In genomic region chr12:56683-57346, GRCh38 we compare ENCODE assay signal across 22 cellular contexts. TPM values are rescaled to one million over a fixed set of nuclear protein-coding genes. Genes with fewer than 3 reads are reported as not detected.
DNase-seq lines count a peak whose midpoint lies in the region; ATAC-seq and TF ChIP-seq lines count a peak whose summit lies in the region.
"Had no signal": no experiment of that assay in that cellular context is flagged by ENCODE, and none has a peak within 500 bp of the region (broad histone marks: within the 10 kb centered on the region; RNA-seq: fewer than 3 reads in every experiment).

No MANE protein-coding gene starts in this region.

- peaks cover 9 to 58% (median 26%) of the 10 kb centered on the region in 9 donors for H3K27me3 ChIP-seq in heart left ventricle
- peaks cover 89% of the 10 kb centered on the region for H3K27me3 ChIP-seq in left ventricle myocardium inferior (ENCODE audit: low read depth)
- H3K27me3 ChIP-seq in aorta (ENCODE audit: control insufficient read depth in 1 of 2, insufficient read depth in 2 of 2, low read length in 1 of 2) = peaks cover 0 to 3% of the 10 kb centered on the region in 2 donors

- TF ChIP-seq CTCF in heart left ventricle (IDR thresholded peaks at IDR 0.05) (no peak), left ventricle myocardium inferior (IDR thresholded peaks at IDR 0.05; ENCODE audit: borderline replicate concordance) (no peak), mesothelial cell of epicardium (IDR thresholded peaks at IDR 0.05; ENCODE audit: unreplicated experiment) (no peak)

- H3K9me3 ChIP-seq in heart left ventricle (peaks cover 0 to 28% (median under 1%) of the 10 kb centered on the region in 12 donors), left ventricle myocardium inferior (replicated peaks) (peaks cover 30% of the 10 kb centered on the region), aorta (ENCODE audit: control insufficient read depth, low read length) (peaks cover 2% of the 10 kb centered on the region)
- H3K9me3 ChIP-seq: gastrocnemius medialis, neutrophil had no signal

- no peaks in the 10 kb centered on the region for H3K36me3 ChIP-seq in heart left ventricle
- no peaks in the 10 kb centered on the region for H3K36me3 ChIP-seq in left ventricle myocardium inferior
- no peaks in the 10 kb centered on the region for H3K36me3 ChIP-seq in aorta (ENCODE audit: control insufficient read depth in 1 of 2, insufficient read depth in 2 of 2, low read length in 1 of 2)
- H3K36me3 ChIP-seq: gastrocnemius medialis, neutrophil, SJCRH30, suprapubic skin had no signal

- H3K4me1 ChIP-seq in heart left ventricle = no peaks in the 10 kb centered on the region
- no peaks in the 10 kb centered on the region for H3K4me1 ChIP-seq in left ventricle myocardium inferior
- H3K4me1 ChIP-seq in aorta (ENCODE audit: control insufficient read depth in 1 of 2, insufficient read depth in 2 of 2, low read length in 2 of 2) = no peaks in the 10 kb centered on the region
- H3K4me1 ChIP-seq: gastrocnemius medialis, SJCRH30, suprapubic skin had no signal

- WGBS in heart left ventricle, 4 donors = 62 to 64% (median 63%) methylated on average over 7 of the region's 7 CpGs
- WGBS in aorta, 2 donors = 65 to 67% methylated on average over 7 of the region's 7 CpGs

- H3K27me3 Mint-ChIP-seq in mesothelial cell of epicardium (ENCODE audit: low read depth) = peaks cover 57% of the 10 kb centered on the region

- no peak overlapping the region for H3K4me3 Mint-ChIP-seq in mesothelial cell of epicardium

- intact Hi-C loops in heart left ventricle (cut with DNase I) (no loop called here), left ventricle myocardium inferior (cut with micrococcal nuclease) (no loop called here), aorta (cut with DNase I) (no loop called here)

- peaks cover 27% of the 10 kb centered on the region for H3K9me3 Mint-ChIP-seq in mesothelial cell of epicardium

- ATAC-seq in heart left ventricle (peak in 3 of 4 donors; percentile 19 to 29 (median 29)), aorta (ENCODE audit: low FRiP score) (peak; percentile 37)
- ATAC-seq: gastrocnemius medialis, PC-3 had no signal

- in situ Hi-C loops in G401 (cut with HindIII; ENCODE audit: low sequenced_read_pairs) = no loop called here

- H3K27ac ChIP-seq in heart left ventricle (no peak overlapping the region), left ventricle myocardium inferior (replicated peaks) (no peak overlapping the region), aorta (ENCODE audit: low read depth in 1 of 2, low read length in 2 of 2) (no peak overlapping the region)
- H3K27ac ChIP-seq: gastrocnemius medialis, GM23248, neutrophil, SJCRH30, suprapubic skin had no signal

- H3K4me1 Mint-ChIP-seq in mesothelial cell of epicardium = peaks cover 23% of the 10 kb centered on the region

- TF ChIP-seq POLR2A in heart left ventricle (IDR thresholded peaks at IDR 0.05) (no peak), erythroblast (IDR thresholded peaks at IDR 0.05; ENCODE audit: low read length) (no peak)

- H3K27ac Mint-ChIP-seq in mesothelial cell of epicardium = peak overlapping the region; percentile 94

- peaks cover 5% of the 10 kb centered on the region for H3K36me3 Mint-ChIP-seq in mesothelial cell of epicardium

- DNase-seq in heart left ventricle (no peak), left ventricle myocardium inferior (no peak), ecto neural progenitor cell (ENCODE audit: low spot score) (peak; percentile 60), mesothelial cell of epicardium (ENCODE audit: low spot score in 2 of 2, unreplicated experiment in 2 of 2) (no peak), aorta (peak in 1 of 2 donors; percentile 64), DMS153 (lab: John Stamatoyannopoulos, UW) (no peak), erythroblast (lab: John Stamatoyannopoulos, UW) (no peak), G401 (ENCODE audit: low spot score) (no peak)
- DNase-seq: activated naive CD4-positive, alpha-beta T cell; amygdala; C1 segment of cervical spinal cord; caudate nucleus; gastrocnemius medialis; GM23248; NCI-H1694; NCI-H748 treated with DMSO at 0.1 percent for 48 hours; PC-3; right cardiac atrium; SJCRH30 had no signal

- H3K4me3 ChIP-seq in heart left ventricle (no peak overlapping the region), left ventricle myocardium inferior (no peak overlapping the region), aorta (ENCODE audit: low read length in 2 of 2) (no peak overlapping the region)
- H3K4me3 ChIP-seq: gastrocnemius medialis, GM23248, SJCRH30, suprapubic skin had no signal

RNA-seq across cellular contexts. Expression of gene IQSEC3, which starts 9.8 kb away (rescaled TPM):
- total RNA-seq in heart left ventricle = 1 to 10 TPM in 5 of 9 donors, under 1 TPM in 4; 0.49 to 3.2 (median 1.5) TPM
- polyA plus RNA-seq in heart left ventricle = 1 to 10 TPM in 1 of 2 donors, under 1 TPM in 1; 0.29 to 2.0 TPM
- total RNA-seq in left ventricle myocardium inferior = 0.69 TPM
- 7.4 to 8.8 TPM (median 8.5 TPM) in 3 replicates for total RNA-seq in mesothelial cell of epicardium
- total RNA-seq in aorta = 1 to 10 TPM; 3.0 to 6.4 TPM
- polyA plus RNA-seq in aorta = under 1 TPM in 1 of 2 donors, not detected in 1; 0.15 TPM
- not detected in 2 replicates for total RNA-seq in G401 (2014; rRNA removed; shearing (Covaris generic))
- total RNA-seq: A673, GM23248, SJCRH30 had no signal
- polyA plus RNA-seq: GM23248 had no signal
